In genomic region chrX:48695925-48696300, GRCh38 we compare ENCODE assay signal across 8 cellular contexts. TPM values are rescaled to one million over a fixed set of nuclear protein-coding genes. Genes with fewer than 3 reads are reported as not detected.
DNase-seq lines count a peak whose midpoint lies in the region; ATAC-seq and TF ChIP-seq lines count a peak whose summit lies in the region.

No MANE protein-coding gene starts in this region.

- H3K4me3 ChIP-seq in NB4 (ENCODE audit: low read depth, low read length) (peak overlapping the region; percentile 67), duodenal mucosa (ENCODE audit: low read depth in 1 of 2, low read length in 2 of 2) (peak overlapping the region; percentile 80 to 81)
- peak overlapping the region; percentile 62 for H3K4me3 ChIP-seq in naive thymus-derived CD4-positive, alpha-beta T cell (ENCODE audit: low read length)

- H3K36me3 Mint-ChIP-seq in naive thymus-derived CD4-positive, alpha-beta T cell, result peaks cover 0 to 12% (median 8%) of the 10 kb centered on the region in 5 donors

- peaks cover 13 to 15% of the 10 kb centered on the region in 2 donors for H3K4me1 ChIP-seq in duodenal mucosa (ENCODE audit: control insufficient read depth in 1 of 2, insufficient read depth in 2 of 2, low read length in 2 of 2)
- peaks cover 0 to 13% of the 10 kb centered on the region in 2 donors for H3K4me1 ChIP-seq in naive thymus-derived CD4-positive, alpha-beta T cell (ENCODE audit: control insufficient read depth in 2 of 2, insufficient read depth in 2 of 2, low read length in 2 of 2)

- H3K4me3 Mint-ChIP-seq in naive thymus-derived CD4-positive, alpha-beta T cell, result peak overlapping the region; percentile 86 to 95 (median 90)

- peak overlapping the region; percentile 80 to 84 for H3K9ac ChIP-seq in duodenal mucosa (ENCODE audit: low read depth in 1 of 2, low read length in 2 of 2)

- H3K36me3 ChIP-seq in duodenal mucosa (ENCODE audit: control insufficient read depth in 1 of 2, insufficient read depth in 2 of 2, low read length in 2 of 2), result peaks cover 9% of the 10 kb centered on the region in 2 donors
- H3K36me3 ChIP-seq in naive thymus-derived CD4-positive, alpha-beta T cell (ENCODE audit: control insufficient read depth in 2 of 3, insufficient read depth in 3 of 3, low read length in 3 of 3), result peaks cover 0 to 22% (median 0%) of the 10 kb centered on the region in 3 experiments

- peak overlapping the region; percentile 86 to 96 (median 95) for H3K27ac Mint-ChIP-seq in naive thymus-derived CD4-positive, alpha-beta T cell

- TF ChIP-seq POLR2A in NB4 (IDR thresholded peaks at IDR 0.05; ENCODE audit: extremely low read depth, insufficient read length), result no peak

- H3K9me3 ChIP-seq in duodenal mucosa (ENCODE audit: control insufficient read depth in 1 of 2, low read length in 2 of 2), result no peaks in the 10 kb centered on the region
- H3K9me3 ChIP-seq in naive thymus-derived CD4-positive, alpha-beta T cell (ENCODE audit: control insufficient read depth in 2 of 3, low read length in 3 of 3), result no peaks in the 10 kb centered on the region

- intact Hi-C loops in naive thymus-derived CD4-positive, alpha-beta T cell (cut with micrococcal nuclease), result loop anchor here (1.0 to 10.0 kb wide), 11 partner anchors 13 to 262 kb away; partner anchors contain the start of genes WAS (in 2 of the 2), FTSJ1 (in 1 of the 2), PQBP1 (in 1 of the 2) and SLC38A5 (in 1 of the 2)

- CTCF ChIA-PET in naive thymus-derived CD4-positive, alpha-beta T cell (lab: Charles Lee), result no interaction called here

- POLR2A ChIA-PET in naive thymus-derived CD4-positive, alpha-beta T cell (lab: Charles Lee), result interaction anchor here (0.9 to 5.9 kb wide), 11 partner anchors 12 to 262 kb away, joined by 3 to 50 read pairs (median 6); partner anchors contain the start of genes HDAC6, OTUD5 and WAS

- TF ChIP-seq CTCF in NB4 (IDR thresholded peaks at IDR 0.05; ENCODE audit: low read depth, low read length), result no peak

- DNase-seq in NB4 (ENCODE audit: low read depth), result no peak
- no peak for DNase-seq in naive thymus-derived CD4-positive, alpha-beta T cell
- no peak for DNase-seq in stimulated activated CD4-positive, alpha-beta T cell treated with anti-CD3 and anti-CD28 coated beads, Interleukin-4, amount 100 ng/mL, for 4 hours
- no peak for DNase-seq in NOMO-1 treated with DMSO at 0.1 percent for 48 hours (lab: John Stamatoyannopoulos, UW; ENCODE audit: unreplicated experiment)
- DNase-seq in epidermal melanocyte (ENCODE audit: insufficient read length, low spot score), result no peak
- no peak for DNase-seq in NCI-H2227 (lab: John Stamatoyannopoulos, UW; ENCODE audit: unreplicated experiment)

- peaks cover 0 to 6% (median 0%) of the 10 kb centered on the region in 11 donors for H3K9me3 Mint-ChIP-seq in naive thymus-derived CD4-positive, alpha-beta T cell

- no peaks in the 10 kb centered on the region for H3K27me3 ChIP-seq in duodenal mucosa (ENCODE audit: control insufficient read depth in 1 of 2, insufficient read depth in 2 of 2, low read length in 2 of 2)
- no peaks in the 10 kb centered on the region for H3K27me3 ChIP-seq in naive thymus-derived CD4-positive, alpha-beta T cell (ENCODE audit: control insufficient read depth in 2 of 2, insufficient read depth in 2 of 2, low read length in 2 of 2)

- H3K27me3 Mint-ChIP-seq in naive thymus-derived CD4-positive, alpha-beta T cell, result no peaks in the 10 kb centered on the region

- peaks cover 11 to 36% (median 28%) of the 10 kb centered on the region in 7 donors for H3K4me1 Mint-ChIP-seq in naive thymus-derived CD4-positive, alpha-beta T cell

- peak; percentile 3 for ATAC-seq in GM18873 (IDR thresholded peaks at IDR 0.05; ENCODE audit: low FRiP score, unreplicated experiment)
- ATAC-seq in naive thymus-derived CD4-positive, alpha-beta T cell, result no peak

- H3K27ac ChIP-seq in duodenal mucosa (ENCODE audit: low read depth, low read length), result peak overlapping the region; percentile 87
- H3K27ac ChIP-seq in naive thymus-derived CD4-positive, alpha-beta T cell (ENCODE audit: low read depth, low read length), result peak overlapping the region; percentile 82

RNA-seq across cellular contexts. Expression of gene SUV39H1, which starts 0.6 kb away (rescaled TPM):
- total RNA-seq in naive thymus-derived CD4-positive, alpha-beta T cell, result 10 to 100 TPM in 1 of 5 experiments, 1 to 10 TPM in 4; 4.6 to 23.3 (median 8.6) TPM
- polyA plus RNA-seq in naive thymus-derived CD4-positive, alpha-beta T cell, result 10 to 100 TPM; 10.1 to 13.6 TPM

RNA-seq across cellular contexts. Expression of gene WAS, which starts 12.3 kb away (rescaled TPM):
- 100 to 1,000 TPM in 4 of 5 experiments, 10 to 100 TPM in 1; 92.2 to 164 (median 105) TPM for total RNA-seq in naive thymus-derived CD4-positive, alpha-beta T cell
- polyA plus RNA-seq in naive thymus-derived CD4-positive, alpha-beta T cell, result 10 to 100 TPM; 18.6 to 28.8 TPM
